Comparison of ENCODE assay signal across 23 cellular contexts in the genomic region with DNA sequence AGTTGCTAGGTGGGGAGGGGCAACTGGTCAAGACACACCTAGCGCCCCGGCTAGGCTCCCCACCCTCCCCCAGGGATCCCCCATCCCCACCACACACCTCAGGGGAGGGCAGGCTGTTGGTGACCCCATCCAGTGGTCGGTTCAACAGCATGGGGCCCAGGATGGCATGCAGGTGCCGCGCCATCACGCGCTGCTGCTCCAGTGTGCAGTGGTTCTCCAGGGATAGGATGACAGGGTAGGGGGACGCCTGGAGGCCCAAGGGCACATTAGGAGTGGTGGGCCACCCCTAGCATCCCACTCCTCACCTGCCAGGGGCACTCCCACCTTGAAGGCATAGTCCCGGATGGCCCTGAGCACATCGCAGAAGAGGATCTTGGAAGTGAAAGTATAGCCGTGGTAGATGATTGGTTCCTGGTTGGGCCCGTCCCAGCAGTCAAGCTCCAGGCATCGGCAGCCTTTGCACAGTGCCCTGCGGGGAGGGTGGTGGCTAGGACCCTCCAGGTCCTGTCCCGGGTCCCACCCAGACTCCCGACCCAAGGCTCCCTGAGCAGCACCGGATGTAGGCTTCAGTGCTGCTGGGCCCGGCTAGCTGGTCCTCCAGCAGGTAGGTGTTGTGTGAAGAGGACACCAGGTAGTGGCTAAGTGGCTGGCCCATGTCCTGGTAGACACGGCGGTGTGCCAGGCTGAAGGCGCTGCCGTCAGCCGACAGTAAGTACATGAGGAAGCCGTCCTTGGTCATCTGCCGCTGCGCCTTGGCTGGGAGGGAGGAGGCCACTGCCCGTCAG. TPM values are rescaled to one million over a fixed set of nuclear protein-coding genes. Genes with fewer than 3 reads are reported as not detected.
DNase-seq lines count a peak whose midpoint lies in the region; ATAC-seq, FAIRE-seq and TF ChIP-seq lines count a peak whose summit lies in the region.
"Had no signal": no experiment of that assay in that cellular context is flagged by ENCODE, and none has a peak within 500 bp of the region (broad histone marks: within the 10 kb centered on the region; RNA-seq: fewer than 3 reads in every experiment).

No MANE protein-coding gene starts in this region.

- in situ Hi-C loops in HepG2 (cut with HindIII; ENCODE audit: extremely low pct_ligation_motif_present, low pct_unique_long_range_greater_than_20kb), result no loop called here

- no peak overlapping the region for H3K4me2 ChIP-seq in HepG2 (ENCODE audit: low read depth, low read length)

- DNase-seq in activated CD8-positive, alpha-beta T cell treated with anti-CD3 and anti-CD28 coated beads for 36 hours, result no peak
- DNase-seq in activated CD8-positive, alpha-beta T cell treated with anti-CD3 and anti-CD28 coated beads, Interleukin-2, amount 10 ng/mL, durations not matched to agents 7 days and 5 days, result no peak
- DNase-seq in NOMO-1 treated with DMSO at 0.1 percent for 48 hours (lab: John Stamatoyannopoulos, UW; ENCODE audit: unreplicated experiment) (peak; percentile 36), HepG2 (ENCODE audit: low spot score) (no peak), left lobe of liver (ENCODE audit: low spot score) (no peak)
- no peak for DNase-seq in stimulated activated effector memory CD8-positive, alpha-beta T cell treated with anti-CD3 and anti-CD28 coated beads, Interleukin-12 subunit alpha, Interleukin-12 subunit beta, amount 100 ng/mL, for 72 hours (ENCODE audit: low spot score in 2 of 2)
- DNase-seq in activated CD4-positive, CD25-positive, alpha-beta regulatory T cell treated with anti-CD3 and anti-CD28 coated beads, Interleukin-2, amount 50 U/mL, for 72 hours, result no peak
- no peak for DNase-seq in activated T-helper 1 cell treated with anti-CD3 and anti-CD28 coated beads, Interleukin-12 subunit alpha, Interleukin-12 subunit beta, Interleukin-2, Interleukin-4 antibody, amounts not matched to agents 30 ng/mL and 10 ng/mL and 1 ng/mL, durations not matched to agents 14 hours and 24 hours and 36 hours (ENCODE audit: low spot score)
- DNase-seq: 8988T; activated CD8-positive, alpha-beta memory T cell treated with anti-CD3 and anti-CD28 coated beads, Interleukin-2, amount 50 U/mL, for 48 hours; activated naive CD8-positive, alpha-beta T cell treated with anti-CD3 and anti-CD28 coated beads for 36 hours; central memory CD4-positive, alpha-beta T cell; DMS53; dorsolateral prefrontal cortex; GDM1; naive B cell; NCI-H524; occipital lobe; WERI-Rb-1 had no signal

- H3K27me3 ChIP-seq in HepG2 (ENCODE audit: control insufficient read depth in 1 of 2, insufficient read depth in 2 of 2, low read length in 2 of 2), result no peaks in the 10 kb centered on the region
- H3K27me3 ChIP-seq: dorsolateral prefrontal cortex had no signal

- CTCF ChIA-PET in activated CD8-positive, alpha-beta T cell treated with anti-CD3 and anti-CD28 coated beads for 36 hours (lab: Charles Lee), result interaction anchor here (1.4 kb wide), 1 partner anchor 13 kb away, joined by 5 read pairs; no protein-coding TSS in a partner anchor
- CTCF ChIA-PET in activated CD8-positive, alpha-beta T cell treated with anti-CD3 and anti-CD28 coated beads, Interleukin-2, amount 10 ng/mL, durations not matched to agents 7 days and 5 days (lab: Charles Lee), result interaction anchor here (1.0 kb wide), 1 partner anchor 35 kb away, joined by 3 read pairs; no protein-coding TSS in a partner anchor
- CTCF ChIA-PET in HepG2 (lab: Yijun Ruan, JAX; ENCODE audit: low intra/inter-chr PET ratio, low total read pairs), result no interaction called here

- no peaks in the 10 kb centered on the region for H3K79me2 ChIP-seq in HepG2 (ENCODE audit: insufficient read depth, low read length)

- TF ChIP-seq CTCF in activated CD8-positive, alpha-beta T cell treated with anti-CD3 and anti-CD28 coated beads for 36 hours (IDR thresholded peaks at IDR 0.05), result no peak
- no peak for TF ChIP-seq CTCF in HepG2 (CRISPR knock-in tag; IDR thresholded peaks at IDR 0.05)

- H3K9me3 Mint-ChIP-seq in activated CD8-positive, alpha-beta T cell treated with anti-CD3 and anti-CD28 coated beads for 36 hours, result no peaks in the 10 kb centered on the region
- H3K9me3 Mint-ChIP-seq in activated CD8-positive, alpha-beta T cell treated with anti-CD3 and anti-CD28 coated beads, Interleukin-2, amount 10 ng/mL, durations not matched to agents 7 days and 5 days (ENCODE audit: insufficient read depth), result no peaks in the 10 kb centered on the region
- no peaks in the 10 kb centered on the region for H3K9me3 Mint-ChIP-seq in stimulated activated effector memory CD8-positive, alpha-beta T cell treated with anti-CD3 and anti-CD28 coated beads, Interleukin-12 subunit alpha, Interleukin-12 subunit beta, amount 100 ng/mL, for 72 hours
- H3K9me3 Mint-ChIP-seq in activated T-helper 1 cell treated with anti-CD3 and anti-CD28 coated beads, Interleukin-12 subunit alpha, Interleukin-12 subunit beta, Interleukin-2, Interleukin-4 antibody, amounts not matched to agents 30 ng/mL and 10 ng/mL and 1 ng/mL, durations not matched to agents 14 hours and 24 hours and 36 hours, result no peaks in the 10 kb centered on the region
- H3K9me3 Mint-ChIP-seq: activated naive CD8-positive, alpha-beta T cell treated with anti-CD3 and anti-CD28 coated beads for 36 hours had no signal

- no peaks in the 10 kb centered on the region for H3K27me3 Mint-ChIP-seq in activated CD8-positive, alpha-beta T cell treated with anti-CD3 and anti-CD28 coated beads for 36 hours
- H3K27me3 Mint-ChIP-seq in activated CD8-positive, alpha-beta T cell treated with anti-CD3 and anti-CD28 coated beads, Interleukin-2, amount 10 ng/mL, durations not matched to agents 7 days and 5 days (ENCODE audit: low read depth), result no peaks in the 10 kb centered on the region
- H3K27me3 Mint-ChIP-seq in activated T-helper 1 cell treated with anti-CD3 and anti-CD28 coated beads, Interleukin-12 subunit alpha, Interleukin-12 subunit beta, Interleukin-2, Interleukin-4 antibody, amounts not matched to agents 30 ng/mL and 10 ng/mL and 1 ng/mL, durations not matched to agents 14 hours and 24 hours and 36 hours (ENCODE audit: insufficient read depth), result no peaks in the 10 kb centered on the region
- H3K27me3 Mint-ChIP-seq: activated naive CD8-positive, alpha-beta T cell treated with anti-CD3 and anti-CD28 coated beads for 36 hours; naive B cell had no signal

- no peak for TF ChIP-seq POLR2A in HepG2 (IDR thresholded peaks at IDR 0.05; ENCODE audit: insufficient read depth in 1 of 2, low read depth in 2 of 2, low read length in 2 of 2)

- no peak overlapping the region for H2AFZ ChIP-seq in HepG2 (ENCODE audit: low read length)

- no peak overlapping the region for H3K27ac Mint-ChIP-seq in activated CD8-positive, alpha-beta T cell treated with anti-CD3 and anti-CD28 coated beads for 36 hours
- no peak overlapping the region for H3K27ac Mint-ChIP-seq in activated CD8-positive, alpha-beta T cell treated with anti-CD3 and anti-CD28 coated beads, Interleukin-2, amount 10 ng/mL, durations not matched to agents 7 days and 5 days
- peak overlapping the region; percentile 87 for H3K27ac Mint-ChIP-seq in stimulated activated effector memory CD8-positive, alpha-beta T cell treated with anti-CD3 and anti-CD28 coated beads, Interleukin-12 subunit alpha, Interleukin-12 subunit beta, amount 100 ng/mL, for 72 hours
- no peak overlapping the region for H3K27ac Mint-ChIP-seq in activated T-helper 1 cell treated with anti-CD3 and anti-CD28 coated beads, Interleukin-12 subunit alpha, Interleukin-12 subunit beta, Interleukin-2, Interleukin-4 antibody, amounts not matched to agents 30 ng/mL and 10 ng/mL and 1 ng/mL, durations not matched to agents 14 hours and 24 hours and 36 hours
- H3K27ac Mint-ChIP-seq: activated naive CD8-positive, alpha-beta T cell treated with anti-CD3 and anti-CD28 coated beads for 36 hours had no signal

- no peaks in the 10 kb centered on the region for H4K20me1 ChIP-seq in HepG2 (ENCODE audit: insufficient read depth, low read length)

- H3K4me1 Mint-ChIP-seq in activated CD8-positive, alpha-beta T cell treated with anti-CD3 and anti-CD28 coated beads for 36 hours (ENCODE audit: low read depth), result no peaks in the 10 kb centered on the region
- H3K4me1 Mint-ChIP-seq in activated CD8-positive, alpha-beta T cell treated with anti-CD3 and anti-CD28 coated beads, Interleukin-2, amount 10 ng/mL, durations not matched to agents 7 days and 5 days (ENCODE audit: low read depth), result no peaks in the 10 kb centered on the region
- peaks cover 11% of the 10 kb centered on the region for H3K4me1 Mint-ChIP-seq in stimulated activated effector memory CD8-positive, alpha-beta T cell treated with anti-CD3 and anti-CD28 coated beads, Interleukin-12 subunit alpha, Interleukin-12 subunit beta, amount 100 ng/mL, for 72 hours
- H3K4me1 Mint-ChIP-seq in activated T-helper 1 cell treated with anti-CD3 and anti-CD28 coated beads, Interleukin-12 subunit alpha, Interleukin-12 subunit beta, Interleukin-2, Interleukin-4 antibody, amounts not matched to agents 30 ng/mL and 10 ng/mL and 1 ng/mL, durations not matched to agents 14 hours and 24 hours and 36 hours (ENCODE audit: low read depth), result peaks cover 1% of the 10 kb centered on the region
- H3K4me1 Mint-ChIP-seq: activated naive CD8-positive, alpha-beta T cell treated with anti-CD3 and anti-CD28 coated beads for 36 hours had no signal

- no peaks in the 10 kb centered on the region; a peak in 2 of 5 replicates for H3K36me3 ChIP-seq in HepG2 (replicated peaks in 1 of 2; ENCODE audit: control insufficient read depth in 1 of 2, insufficient read depth in 2 of 2, low read length in 2 of 2)
- H3K36me3 ChIP-seq: WERI-Rb-1 had no signal

- no peak for TF ChIP-seq RAD21 in HepG2 (CRISPR knock-in tag; IDR thresholded peaks at IDR 0.05)

- H3K9ac ChIP-seq in HepG2 (ENCODE audit: insufficient read depth, low read depth, low read length), result no peak overlapping the region

- BruUV-seq in HepG2 (replicated peaks; lab: Mats Ljungman, UMichigan), result no TSS peak

- H3K36me3 Mint-ChIP-seq in activated CD8-positive, alpha-beta T cell treated with anti-CD3 and anti-CD28 coated beads for 36 hours (ENCODE audit: low read depth), result peaks cover 7% of the 10 kb centered on the region
- peaks cover 17% of the 10 kb centered on the region for H3K36me3 Mint-ChIP-seq in activated CD8-positive, alpha-beta T cell treated with anti-CD3 and anti-CD28 coated beads, Interleukin-2, amount 10 ng/mL, durations not matched to agents 7 days and 5 days (ENCODE audit: low read depth)
- peaks cover 37% of the 10 kb centered on the region for H3K36me3 Mint-ChIP-seq in stimulated activated effector memory CD8-positive, alpha-beta T cell treated with anti-CD3 and anti-CD28 coated beads, Interleukin-12 subunit alpha, Interleukin-12 subunit beta, amount 100 ng/mL, for 72 hours
- H3K36me3 Mint-ChIP-seq in activated T-helper 1 cell treated with anti-CD3 and anti-CD28 coated beads, Interleukin-12 subunit alpha, Interleukin-12 subunit beta, Interleukin-2, Interleukin-4 antibody, amounts not matched to agents 30 ng/mL and 10 ng/mL and 1 ng/mL, durations not matched to agents 14 hours and 24 hours and 36 hours (ENCODE audit: low read depth), result peaks cover 5% of the 10 kb centered on the region
- H3K36me3 Mint-ChIP-seq: activated naive CD8-positive, alpha-beta T cell treated with anti-CD3 and anti-CD28 coated beads for 36 hours had no signal

- H3K4me3 ChIP-seq in HepG2 (replicated peaks in 1 of 3; ENCODE audit: insufficient read depth in 1 of 3, low read depth in 2 of 3, low read length in 3 of 3), result no peak overlapping the region
- H3K4me3 ChIP-seq: dorsolateral prefrontal cortex had no signal

- POLR2A ChIA-PET in activated CD8-positive, alpha-beta T cell treated with anti-CD3 and anti-CD28 coated beads for 36 hours (lab: Charles Lee), result interaction anchor here (1.6 to 2.4 kb wide), 2 partner anchors 8 to 16 kb away, joined by 4 to 8 read pairs; no protein-coding TSS in a partner anchor
- POLR2A ChIA-PET in activated CD8-positive, alpha-beta T cell treated with anti-CD3 and anti-CD28 coated beads, Interleukin-2, amount 10 ng/mL, durations not matched to agents 7 days and 5 days (lab: Charles Lee), result interaction anchor here (0.6 to 1.5 kb wide), 3 partner anchors 13 to 42 kb away, joined by 3 read pairs; no protein-coding TSS in a partner anchor
- POLR2A ChIA-PET in HepG2 (lab: Yijun Ruan, JAX), result no interaction called here

- intact Hi-C loops in activated CD8-positive, alpha-beta T cell treated with anti-CD3 and anti-CD28 coated beads for 36 hours (cut with micrococcal nuclease), result no loop called here
- intact Hi-C loops in HepG2 (cut with micrococcal nuclease; ENCODE audit: unreplicated experiment), result no loop called here
- intact Hi-C loops in activated T-helper 1 cell treated with anti-CD3 and anti-CD28 coated beads, Interleukin-12 subunit alpha, Interleukin-12 subunit beta, Interleukin-2, Interleukin-4 antibody, amounts not matched to agents 30 ng/mL and 10 ng/mL and 1 ng/mL, durations not matched to agents 14 hours and 24 hours and 36 hours (cut with micrococcal nuclease), result no loop called here

- H3K27ac ChIP-seq in HepG2 (ENCODE audit: extremely low read length, insufficient read depth, low read length), result no peak overlapping the region
- H3K27ac ChIP-seq: WERI-Rb-1 had no signal

- no peak for FAIRE-seq in HepG2 (lab: Jason Lieb, UNC)
- FAIRE-seq: astrocyte, endothelial cell of umbilical vein had no signal

- H3K4me1 ChIP-seq in HepG2 (ENCODE audit: insufficient read depth, low read length), result peaks cover 13% of the 10 kb centered on the region

- no peak overlapping the region for H3K4me3 Mint-ChIP-seq in activated CD8-positive, alpha-beta T cell treated with anti-CD3 and anti-CD28 coated beads for 36 hours
- no peak overlapping the region for H3K4me3 Mint-ChIP-seq in activated CD8-positive, alpha-beta T cell treated with anti-CD3 and anti-CD28 coated beads, Interleukin-2, amount 10 ng/mL, durations not matched to agents 7 days and 5 days
- H3K4me3 Mint-ChIP-seq in stimulated activated effector memory CD8-positive, alpha-beta T cell treated with anti-CD3 and anti-CD28 coated beads, Interleukin-12 subunit alpha, Interleukin-12 subunit beta, amount 100 ng/mL, for 72 hours, result no peak overlapping the region
- no peak overlapping the region for H3K4me3 Mint-ChIP-seq in activated T-helper 1 cell treated with anti-CD3 and anti-CD28 coated beads, Interleukin-12 subunit alpha, Interleukin-12 subunit beta, Interleukin-2, Interleukin-4 antibody, amounts not matched to agents 30 ng/mL and 10 ng/mL and 1 ng/mL, durations not matched to agents 14 hours and 24 hours and 36 hours
- H3K4me3 Mint-ChIP-seq: activated naive CD8-positive, alpha-beta T cell treated with anti-CD3 and anti-CD28 coated beads for 36 hours had no signal

- 99% methylated on average over 14 of the region's 27 CpGs for WGBS in HepG2 (ENCODE audit: low lambda C conversion rate)

- H3K9me3 ChIP-seq in HepG2 (ENCODE audit: low read length), result no peaks in the 10 kb centered on the region

- ATAC-seq in activated CD8-positive, alpha-beta T cell treated with anti-CD3 and anti-CD28 coated beads for 36 hours, result peak; percentile 36
- ATAC-seq in activated CD8-positive, alpha-beta T cell treated with anti-CD3 and anti-CD28 coated beads, Interleukin-2, amount 10 ng/mL, durations not matched to agents 7 days and 5 days, result no peak
- no peak for ATAC-seq in HepG2
- ATAC-seq in stimulated activated effector memory CD8-positive, alpha-beta T cell treated with anti-CD3 and anti-CD28 coated beads, Interleukin-12 subunit alpha, Interleukin-12 subunit beta, amount 100 ng/mL, for 72 hours, result no peak
- ATAC-seq in left lobe of liver, result no peak

- TF ChIP-seq EP300 in HepG2 (IDR thresholded peaks at IDR 0.05; ENCODE audit: low read depth in 2 of 2, low read length in 2 of 2), result no peak
- TF ChIP-seq EP300 in HepG2 (CRISPR knock-in tag; IDR thresholded peaks at IDR 0.05; ENCODE audit: borderline replicate concordance), result no peak

RNA-seq across cellular contexts. Expression of gene VILL, which starts 19.4 kb away (rescaled TPM):
- total RNA-seq in activated CD8-positive, alpha-beta T cell treated with anti-CD3 and anti-CD28 coated beads for 36 hours, result 10 to 100 TPM; 11.4 to 11.7 TPM
- total RNA-seq in activated CD8-positive, alpha-beta T cell treated with anti-CD3 and anti-CD28 coated beads, Interleukin-2, amount 10 ng/mL, durations not matched to agents 7 days and 5 days, result 10 to 100 TPM; 14.6 to 15.1 TPM
- 3.2 and 4.0 TPM in 2 replicates for total RNA-seq in HepG2 (2016; rRNA removed; fragmentation: Illumina TruSeq; extraction: Trizol)
- total RNA-seq in HepG2 (2016; cell fraction: cytosol; rRNA removed; fragmentation: Illumina TruSeq; extraction: Trizol; ENCODE audit: low read depth), result 4.3 and 5.3 TPM in 2 replicates
- total RNA-seq in HepG2 (2016; cell fraction: insoluble cytoplasmic fraction; rRNA removed; fragmentation: Illumina TruSeq; extraction: Trizol), result 2.3 and 4.1 TPM in 2 replicates
- 3.3 and 5.4 TPM in 2 replicates for total RNA-seq in HepG2 (2016; cell fraction: membrane; rRNA removed; fragmentation: Illumina TruSeq; extraction: Trizol)
- total RNA-seq in HepG2 (2016; cell fraction: nucleus; rRNA removed; fragmentation: Illumina TruSeq; extraction: Trizol), result 2.0 and 2.1 TPM in 2 replicates
- 5.3 and 7.5 TPM in 2 replicates for polyA plus RNA-seq in HepG2 (2011; rRNA removed)
- polyA plus RNA-seq in HepG2 (2011; cell fraction: cytosol; rRNA removed), result 5.6 and 9.0 TPM in 2 replicates
- polyA plus RNA-seq in HepG2 (2011; cell fraction: nucleus; rRNA removed), result 8.6 and 9.9 TPM in 2 replicates
- polyA plus RNA-seq in HepG2 (2012), result 2.1 and 2.6 TPM in 2 replicates
- polyA plus RNA-seq in HepG2 (2016; cell fraction: cytosol; fragmentation: Illumina TruSeq; extraction: Trizol; ENCODE audit: low read depth), result 4.2 and 6.5 TPM in 2 replicates
- 2.0 and 2.3 TPM in 2 replicates for polyA plus RNA-seq in HepG2 (2016; cell fraction: insoluble cytoplasmic fraction; fragmentation: Illumina TruSeq; extraction: Trizol; ENCODE audit: low read depth)
- 3.5 and 5.1 TPM in 2 replicates for polyA plus RNA-seq in HepG2 (2016; cell fraction: membrane; fragmentation: Illumina TruSeq; extraction: Trizol; ENCODE audit: low read depth)
- 2.0 and 2.9 TPM in 2 replicates for polyA plus RNA-seq in HepG2 (2016; cell fraction: nucleus; fragmentation: Illumina TruSeq; extraction: Trizol; ENCODE audit: insufficient read depth, low read depth)
- 1.2 and 3.8 TPM in 2 replicates for polyA minus RNA-seq in HepG2 (2011; rRNA and poly(A)+ RNA removed; ENCODE audit: low replicate concordance)
- 0.89 TPM in 1 of 2 replicates, not detected in the other for polyA minus RNA-seq in HepG2 (2011; cell fraction: cytosol; rRNA and poly(A)+ RNA removed)
- 6.2 and 7.3 TPM in 2 replicates for polyA minus RNA-seq in HepG2 (2011; cell fraction: nucleus; rRNA and poly(A)+ RNA removed)
- 0.48 TPM for total RNA-seq in left lobe of liver
- 11.6 and 13.4 TPM in 2 replicates for total RNA-seq in activated T-helper 1 cell treated with anti-CD3 and anti-CD28 coated beads, Interleukin-12 subunit alpha, Interleukin-12 subunit beta, Interleukin-2, Interleukin-4 antibody, amounts not matched to agents 30 ng/mL and 10 ng/mL and 1 ng/mL, durations not matched to agents 14 hours and 24 hours and 36 hours
- total RNA-seq: MCF 10A had no signal

RNA-seq across cellular contexts. Expression of gene PLCD1, which starts 19.4 kb away (rescaled TPM):
- 1 to 10 TPM; 6.2 to 8.2 TPM for total RNA-seq in activated CD8-positive, alpha-beta T cell treated with anti-CD3 and anti-CD28 coated beads for 36 hours
- total RNA-seq in activated CD8-positive, alpha-beta T cell treated with anti-CD3 and anti-CD28 coated beads, Interleukin-2, amount 10 ng/mL, durations not matched to agents 7 days and 5 days, result 10 to 100 TPM in 1 of 2 experiments, 1 to 10 TPM in 1; 9.7 to 10.1 TPM
- total RNA-seq in HepG2 (2016; rRNA removed; fragmentation: Illumina TruSeq; extraction: Trizol) (10.1 and 11.4 TPM in 2 replicates), left lobe of liver (11.3 TPM)
- total RNA-seq in HepG2 (2016; cell fraction: cytosol; rRNA removed; fragmentation: Illumina TruSeq; extraction: Trizol; ENCODE audit: low read depth), result 2.1 and 3.6 TPM in 2 replicates
- 9.3 and 12.3 TPM in 2 replicates for total RNA-seq in HepG2 (2016; cell fraction: insoluble cytoplasmic fraction; rRNA removed; fragmentation: Illumina TruSeq; extraction: Trizol)
- total RNA-seq in HepG2 (2016; cell fraction: membrane; rRNA removed; fragmentation: Illumina TruSeq; extraction: Trizol), result 4.6 and 5.7 TPM in 2 replicates
- total RNA-seq in HepG2 (2016; cell fraction: nucleus; rRNA removed; fragmentation: Illumina TruSeq; extraction: Trizol), result 8.0 and 8.9 TPM in 2 replicates
- 12.4 and 12.8 TPM in 2 replicates for polyA plus RNA-seq in HepG2 (2011; rRNA removed)
- 7.2 and 10.7 TPM in 2 replicates for polyA plus RNA-seq in HepG2 (2011; cell fraction: cytosol; rRNA removed)
- polyA plus RNA-seq in HepG2 (2011; cell fraction: nucleus; rRNA removed), result 30.9 and 33.2 TPM in 2 replicates
- 10.6 and 11.1 TPM in 2 replicates for polyA plus RNA-seq in HepG2 (2012)
- 2.2 and 2.7 TPM in 2 replicates for polyA plus RNA-seq in HepG2 (2016; cell fraction: cytosol; fragmentation: Illumina TruSeq; extraction: Trizol; ENCODE audit: low read depth)
- 6.8 and 9.0 TPM in 2 replicates for polyA plus RNA-seq in HepG2 (2016; cell fraction: insoluble cytoplasmic fraction; fragmentation: Illumina TruSeq; extraction: Trizol; ENCODE audit: low read depth)
- 3.9 and 5.6 TPM in 2 replicates for polyA plus RNA-seq in HepG2 (2016; cell fraction: membrane; fragmentation: Illumina TruSeq; extraction: Trizol; ENCODE audit: low read depth)
- polyA plus RNA-seq in HepG2 (2016; cell fraction: nucleus; fragmentation: Illumina TruSeq; extraction: Trizol; ENCODE audit: insufficient read depth, low read depth), result 13.4 and 22.2 TPM in 2 replicates
- 2.2 and 34.5 TPM in 2 replicates for polyA minus RNA-seq in HepG2 (2011; rRNA and poly(A)+ RNA removed; ENCODE audit: low replicate concordance)
- polyA minus RNA-seq in HepG2 (2011; cell fraction: cytosol; rRNA and poly(A)+ RNA removed), result 11.5 and 15.0 TPM in 2 replicates
- 8.4 and 11.8 TPM in 2 replicates for polyA minus RNA-seq in HepG2 (2011; cell fraction: nucleus; rRNA and poly(A)+ RNA removed)
- 3.9 and 4.3 TPM in 2 replicates for total RNA-seq in activated T-helper 1 cell treated with anti-CD3 and anti-CD28 coated beads, Interleukin-12 subunit alpha, Interleukin-12 subunit beta, Interleukin-2, Interleukin-4 antibody, amounts not matched to agents 30 ng/mL and 10 ng/mL and 1 ng/mL, durations not matched to agents 14 hours and 24 hours and 36 hours

RNA-seq across cellular contexts. Expression of gene DLEC1, which starts 29.0 kb away (rescaled TPM):
- under 1 TPM; 0.20 to 0.36 TPM for total RNA-seq in activated CD8-positive, alpha-beta T cell treated with anti-CD3 and anti-CD28 coated beads for 36 hours
- total RNA-seq in activated CD8-positive, alpha-beta T cell treated with anti-CD3 and anti-CD28 coated beads, Interleukin-2, amount 10 ng/mL, durations not matched to agents 7 days and 5 days, result under 1 TPM; 0.26 to 0.60 TPM
- total RNA-seq in HepG2 (2016; rRNA removed; fragmentation: Illumina TruSeq; extraction: Trizol) (not detected in 2 replicates), left lobe of liver (0.05 TPM)
- not detected in 2 replicates for total RNA-seq in HepG2 (2016; cell fraction: cytosol; rRNA removed; fragmentation: Illumina TruSeq; extraction: Trizol; ENCODE audit: low read depth)
- total RNA-seq in HepG2 (2016; cell fraction: insoluble cytoplasmic fraction; rRNA removed; fragmentation: Illumina TruSeq; extraction: Trizol), result not detected in 2 replicates
- not detected in 2 replicates for total RNA-seq in HepG2 (2016; cell fraction: membrane; rRNA removed; fragmentation: Illumina TruSeq; extraction: Trizol)
- total RNA-seq in HepG2 (2016; cell fraction: nucleus; rRNA removed; fragmentation: Illumina TruSeq; extraction: Trizol), result not detected in 2 replicates
- 0.09 and 0.13 TPM in 2 replicates for polyA plus RNA-seq in HepG2 (2011; rRNA removed)
- polyA plus RNA-seq in HepG2 (2011; cell fraction: cytosol; rRNA removed), result 0.01 TPM in 1 of 2 replicates, not detected in the other
- 0.56 and 0.99 TPM in 2 replicates for polyA plus RNA-seq in HepG2 (2011; cell fraction: nucleus; rRNA removed)
- 0.47 and 0.54 TPM in 2 replicates for polyA plus RNA-seq in HepG2 (2012)
- not detected in 2 replicates for polyA plus RNA-seq in HepG2 (2016; cell fraction: cytosol; fragmentation: Illumina TruSeq; extraction: Trizol; ENCODE audit: low read depth)
- polyA plus RNA-seq in HepG2 (2016; cell fraction: insoluble cytoplasmic fraction; fragmentation: Illumina TruSeq; extraction: Trizol; ENCODE audit: low read depth), result not detected in 2 replicates
- not detected in 2 replicates for polyA plus RNA-seq in HepG2 (2016; cell fraction: membrane; fragmentation: Illumina TruSeq; extraction: Trizol; ENCODE audit: low read depth)
- not detected in 2 replicates for polyA plus RNA-seq in HepG2 (2016; cell fraction: nucleus; fragmentation: Illumina TruSeq; extraction: Trizol; ENCODE audit: insufficient read depth, low read depth)
- 0.40 TPM in 1 of 2 replicates, not detected in the other for polyA minus RNA-seq in HepG2 (2011; rRNA and poly(A)+ RNA removed; ENCODE audit: low replicate concordance)
- not detected in 2 replicates for polyA minus RNA-seq in HepG2 (2011; cell fraction: cytosol; rRNA and poly(A)+ RNA removed)
- polyA minus RNA-seq in HepG2 (2011; cell fraction: nucleus; rRNA and poly(A)+ RNA removed), result 0.77 and 0.99 TPM in 2 replicates
- 0.10 and 0.12 TPM in 2 replicates for total RNA-seq in activated T-helper 1 cell treated with anti-CD3 and anti-CD28 coated beads, Interleukin-12 subunit alpha, Interleukin-12 subunit beta, Interleukin-2, Interleukin-4 antibody, amounts not matched to agents 30 ng/mL and 10 ng/mL and 1 ng/mL, durations not matched to agents 14 hours and 24 hours and 36 hours
- total RNA-seq: endothelial cell of umbilical vein, glomerular endothelial cell had no signal
- polyA plus RNA-seq: endothelial cell of umbilical vein had no signal
